In the genomic region with DNA sequence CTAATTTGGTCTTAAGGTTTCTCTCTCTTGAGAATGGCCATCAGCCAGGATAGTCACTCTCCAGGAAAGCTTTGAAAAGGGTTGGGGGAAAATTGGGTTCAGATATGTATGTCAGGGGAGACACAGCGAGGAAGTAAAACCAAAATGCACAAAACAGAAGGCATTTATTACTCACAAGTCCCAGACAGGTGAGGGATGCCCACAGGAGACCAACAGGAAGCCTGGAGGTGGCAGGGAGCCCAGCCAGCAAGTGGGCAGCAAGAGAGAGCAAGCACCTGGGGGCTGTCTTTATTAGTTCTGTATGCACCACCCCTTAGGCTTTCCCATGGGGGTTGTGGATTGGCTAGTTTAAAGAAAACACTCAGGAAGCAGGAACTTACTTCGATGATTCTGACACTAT, we compare ENCODE assay signal across 1 cellular context.
TF ChIP-seq lines count a peak whose summit lies in the region.

No MANE protein-coding gene starts in this region.

TF ChIP-seq in H1, 55 proteins besides CTCF, POLR2A, EP300 and RAD21 (continued from another document):
- no peak for TF ChIP-seq CTBP2 (IDR thresholded peaks at IDR 0.05; ENCODE audit: borderline replicate concordance, insufficient read depth, insufficient read length, low read length)
- no peak for TF ChIP-seq CHD2 (IDR thresholded peaks at IDR 0.05; ENCODE audit: low read length)
- TF ChIP-seq TBP (IDR thresholded peaks at IDR 0.05; ENCODE audit: low read depth, low read length) = no peak
- TF ChIP-seq NANOG (IDR thresholded peaks at IDR 0.05; ENCODE audit: insufficient read depth, low read depth, low read length, poor library complexity, severe bottlenecking) = no peak
